In genomic region chr1:94550396-94550795, GRCh38 we compare ENCODE assay signal across 24 cellular contexts. TPM values are rescaled to one million over a fixed set of nuclear protein-coding genes. Genes with fewer than 3 reads are reported as not detected.
DNase-seq lines count a peak whose midpoint lies in the region; ATAC-seq and TF ChIP-seq lines count a peak whose summit lies in the region.
"Had no signal": no experiment of that assay in that cellular context is flagged by ENCODE, and none has a peak within 500 bp of the region (broad histone marks: within the 10 kb centered on the region; RNA-seq: fewer than 3 reads in every experiment).

No MANE protein-coding gene starts in this region.

- H3K4me1 ChIP-seq in body of pancreas: peaks cover 34% of the 10 kb centered on the region
- H3K4me1 ChIP-seq in mesendoderm (ENCODE audit: control insufficient read depth, low read depth, low read length): peaks cover 11% of the 10 kb centered on the region
- H3K4me1 ChIP-seq in trophoblast cell (ENCODE audit: control insufficient read depth in 1 of 2, insufficient read depth in 2 of 2, low read length in 2 of 2): peaks cover 28 to 30% of the 10 kb centered on the region in 2 experiments
- no peaks in the 10 kb centered on the region for H3K4me1 ChIP-seq in urinary bladder (ENCODE audit: insufficient read depth)
- H3K4me1 ChIP-seq in ascending aorta: no peaks in the 10 kb centered on the region
- H3K4me1 ChIP-seq: gastroesophageal sphincter had no signal

- no peaks in the 10 kb centered on the region for H3K36me3 ChIP-seq in body of pancreas (replicated peaks in 1 of 2; ENCODE audit: insufficient read depth in 1 of 2, low read depth in 2 of 2)
- no peaks in the 10 kb centered on the region for H3K36me3 ChIP-seq in mesendoderm (ENCODE audit: control insufficient read depth, insufficient read depth, low read length)
- H3K36me3 ChIP-seq in trophoblast cell (ENCODE audit: control insufficient read depth in 1 of 2, insufficient read depth in 2 of 2, low read length in 2 of 2): no peaks in the 10 kb centered on the region
- H3K36me3 ChIP-seq in urinary bladder (ENCODE audit: insufficient read depth): no peaks in the 10 kb centered on the region
- H3K36me3 ChIP-seq in ascending aorta: no peaks in the 10 kb centered on the region
- H3K36me3 ChIP-seq: BLaER1, gastroesophageal sphincter, thoracic aorta had no signal

- H3K23ac ChIP-seq in mesendoderm (ENCODE audit: low read length) (no peak overlapping the region), trophoblast cell (ENCODE audit: low read length) (no peak overlapping the region)

- H3K9me3 ChIP-seq in body of pancreas (no peaks in the 10 kb centered on the region), trophoblast cell (ENCODE audit: insufficient read depth, low read depth, low read length) (peaks cover 3% of the 10 kb centered on the region), ascending aorta (no peaks in the 10 kb centered on the region)
- H3K9me3 ChIP-seq: BLaER1, gastroesophageal sphincter, thoracic aorta had no signal

- no peak overlapping the region for H3K14ac ChIP-seq in trophoblast cell (ENCODE audit: low read length)

- no peak overlapping the region for H4K12ac ChIP-seq in trophoblast cell (ENCODE audit: low read depth, low read length)

- H3K4ac ChIP-seq in mesendoderm (ENCODE audit: low read depth, low read length) (no peak overlapping the region), trophoblast cell (ENCODE audit: low read depth, low read length) (no peak overlapping the region)

- H3K27me3 ChIP-seq in body of pancreas (no peaks in the 10 kb centered on the region), mesendoderm (ENCODE audit: insufficient read depth, low read length, poor library complexity) (no peaks in the 10 kb centered on the region), trophoblast cell (ENCODE audit: insufficient read depth, low read length) (no peaks in the 10 kb centered on the region), ascending aorta (no peaks in the 10 kb centered on the region)
- H3K27me3 ChIP-seq: BLaER1, gastroesophageal sphincter had no signal

- DNase-seq in body of pancreas (no peak), mesendoderm (no peak), trophoblast cell (no peak), ascending aorta (ENCODE audit: low spot score in 2 of 2) (no peak), NOMO-1 treated with dmso at 0.1 percent for 144 hours (lab: John Stamatoyannopoulos, UW; ENCODE audit: unreplicated experiment) (no peak), NCI-H1694 treated with DMSO at 0.1 percent for 48 hours (lab: John Stamatoyannopoulos, UW) (no peak)
- DNase-seq: activated CD4-positive, alpha-beta T cell treated with anti-CD3 and anti-CD28 coated beads for 48 hours; activated CD8-positive, alpha-beta memory T cell treated with anti-CD3 and anti-CD28 coated beads for 24 hours; activated naive CD4-positive, alpha-beta T cell treated with anti-CD3 and anti-CD28 coated beads, Interleukin-2, amount 50 U/mL, for 16 hours; activated T-cell treated with anti-CD3 and anti-CD28 coated beads for 4 hours; DMS153; immature natural killer cell; MV-4-11; NCI-H146; NCI-H2107; NCI-H446; NCI-H774; occipital lobe; stimulated activated CD4-positive, alpha-beta T cell treated with anti-CD3 and anti-CD28 coated beads, Interleukin-1b, Interleukin-23, amount 100 ng/mL, for 48 hours; stimulated activated naive CD4-positive, alpha-beta T cell treated with Interleukin-2 at 50 U/mL for 16 hours had no signal

- ATAC-seq in body of pancreas: no peak
- ATAC-seq: gastroesophageal sphincter had no signal

- WGBS in body of pancreas, 2 donors: 55 to 56% methylated on average over 6 of the region's 6 CpGs
- WGBS in mesendoderm (ENCODE audit: extremely low coverage, insufficient coverage, low lambda C conversion rate): no CpG with 5 or more reads among the region's 6 CpGs
- no CpG with 5 or more reads among the region's 6 CpGs for WGBS in trophoblast cell (ENCODE audit: extremely low coverage, insufficient coverage, insufficient read length)
- WGBS in urinary bladder: 62% methylated on average over 6 of the region's 6 CpGs

- H3K4me3 ChIP-seq in body of pancreas: no peak overlapping the region
- H3K4me3 ChIP-seq in mesendoderm (ENCODE audit: low read length): no peak overlapping the region
- no peak overlapping the region for H3K4me3 ChIP-seq in trophoblast cell (ENCODE audit: low read depth, low read length)
- no peak overlapping the region for H3K4me3 ChIP-seq in urinary bladder (ENCODE audit: low read depth, low read length)
- H3K4me3 ChIP-seq in ascending aorta: no peak overlapping the region
- H3K4me3 ChIP-seq: BLaER1, gastroesophageal sphincter, thoracic aorta had no signal

- H3K79me1 ChIP-seq in mesendoderm (ENCODE audit: low read length): no peaks in the 10 kb centered on the region
- H3K79me1 ChIP-seq in trophoblast cell (ENCODE audit: low read length): peaks cover 27% of the 10 kb centered on the region

- H3K4me2 ChIP-seq in mesendoderm (ENCODE audit: low read length) (no peak overlapping the region), trophoblast cell (ENCODE audit: low read length) (no peak overlapping the region)

- H3K18ac ChIP-seq in mesendoderm (ENCODE audit: low read length): peak overlapping the region; percentile 9
- no peak overlapping the region for H3K18ac ChIP-seq in trophoblast cell (ENCODE audit: low read length)

- H2AK5ac ChIP-seq in mesendoderm (ENCODE audit: low read length) (no peak overlapping the region), trophoblast cell (ENCODE audit: low read length) (no peak overlapping the region)

- H4K5ac ChIP-seq in mesendoderm (ENCODE audit: low read length): no peak overlapping the region

- no peak overlapping the region for H2BK12ac ChIP-seq in trophoblast cell (ENCODE audit: low read length)

- H4K91ac ChIP-seq in trophoblast cell (ENCODE audit: low read depth, low read length): peak overlapping the region; percentile 68

- H2AFZ ChIP-seq in trophoblast cell (ENCODE audit: insufficient read depth, low read length, poor library complexity): no peak overlapping the region

- H3K79me2 ChIP-seq in mesendoderm (ENCODE audit: control insufficient read depth, insufficient read depth, low read length): no peaks in the 10 kb centered on the region
- H3K79me2 ChIP-seq in trophoblast cell (ENCODE audit: control insufficient read depth, insufficient read depth, low read length, poor library complexity): peaks cover 3% of the 10 kb centered on the region

- intact Hi-C loops in body of pancreas (cut with DNase I): no loop called here
- intact Hi-C loops in ascending aorta (cut with DNase I): no loop called here

- no peak overlapping the region for H3K56ac ChIP-seq in mesendoderm (ENCODE audit: low read length)

- H2BK15ac ChIP-seq in mesendoderm (replicated peaks; ENCODE audit: low read depth): no peak overlapping the region

- no peak overlapping the region for H3K9ac ChIP-seq in mesendoderm (ENCODE audit: low read length)
- no peak overlapping the region for H3K9ac ChIP-seq in trophoblast cell (ENCODE audit: low read length)
- H3K9ac ChIP-seq: BLaER1 had no signal

- H2BK5ac ChIP-seq in mesendoderm (ENCODE audit: low read length) (no peak overlapping the region), trophoblast cell (ENCODE audit: low read depth, low read length, poor library complexity) (no peak overlapping the region)

- H4K8ac ChIP-seq in mesendoderm (ENCODE audit: low read depth, low read length): no peak overlapping the region
- H4K8ac ChIP-seq in trophoblast cell (ENCODE audit: low read depth, low read length): no peak overlapping the region

- no peak for TF ChIP-seq POLR2A in body of pancreas (IDR thresholded peaks at IDR 0.05)

- H3K27ac ChIP-seq in body of pancreas (peak overlapping the region in 3 of 4 donors; percentile 55 to 61 (median 60)), mesendoderm (ENCODE audit: low read depth, low read length) (no peak overlapping the region), trophoblast cell (ENCODE audit: low read depth, low read length) (peak overlapping the region; percentile 53), urinary bladder (ENCODE audit: low read depth) (peak overlapping the region; percentile 78), ascending aorta (no peak overlapping the region)
- H3K27ac ChIP-seq: BLaER1, thoracic aorta had no signal

- TF ChIP-seq CTCF in body of pancreas (IDR thresholded peaks at IDR 0.05) (no peak), ascending aorta (IDR thresholded peaks at IDR 0.05) (no peak)

- no peak overlapping the region for H2BK120ac ChIP-seq in mesendoderm (ENCODE audit: low read depth, low read length)
- peak overlapping the region; percentile 63 for H2BK120ac ChIP-seq in trophoblast cell (ENCODE audit: insufficient read depth, low read length, poor library complexity)

RNA-seq across cellular contexts. Expression of gene F3, which starts 8.8 kb away (rescaled TPM):
- total RNA-seq in body of pancreas (10 to 100 TPM; 37.9 to 85.4 TPM), urinary bladder (9.7 TPM), ascending aorta (32.5 TPM)
- 11.9 TPM for polyA plus RNA-seq in mesendoderm (2013, experiment 1 of 2)
- 11.5 TPM for polyA plus RNA-seq in mesendoderm (2013, experiment 2 of 2)
- 43.0 and 43.9 TPM in 2 replicates for polyA plus RNA-seq in trophoblast cell (2013)
- polyA plus RNA-seq in urinary bladder: 97.0 TPM
- polyA plus RNA-seq: immature natural killer cell had no signal

Comparison
In these comparisons a context has a peak if more than half of its experiments do, and no peak if none do; other contexts are left out.
1. H3K27ac ChIP-seq: peak in body of pancreas (3 of 4), trophoblast cell (single experiment) and urinary bladder (single experiment); none in mesendoderm (single experiment) and ascending aorta (0 of 2).